In genomic region chr4:158826882-158827281, GRCh38 we compare ENCODE assay signal across 1 cellular context.
TF ChIP-seq lines count a peak whose summit lies in the region.

No MANE protein-coding gene starts in this region.

TF ChIP-seq in HepG2, 621 proteins besides CTCF, POLR2A, EP300 and RAD21 (continued from another document and continues in another):
- TF ChIP-seq FOXP4 (CRISPR knock-in tag; IDR thresholded peaks at IDR 0.05) (peak; percentile 97), ZNF367 (CRISPR knock-in tag; IDR thresholded peaks at IDR 0.05; ENCODE audit: borderline replicate concordance) (no peak), LBX2 (CRISPR knock-in tag; IDR thresholded peaks at IDR 0.05; ENCODE audit: borderline replicate concordance) (no peak), NR1H2 (CRISPR knock-in tag; IDR thresholded peaks at IDR 0.05; ENCODE audit: borderline replicate concordance, low read depth) (no peak), KAT7 (CRISPR knock-in tag; IDR thresholded peaks at IDR 0.05; ENCODE audit: borderline replicate concordance) (no peak), ZNF329 (CRISPR knock-in tag; IDR thresholded peaks at IDR 0.05; ENCODE audit: low read depth) (no peak), CHD2 (IDR thresholded peaks at IDR 0.05; ENCODE audit: low read depth, low read length) (no peak), SPEN (CRISPR knock-in tag; IDR thresholded peaks at IDR 0.05; ENCODE audit: low read depth) (0 out of 2 replicates have a peak, but pooled peaks have one; percentile 30), HIVEP1 (CRISPR knock-in tag; IDR thresholded peaks at IDR 0.05) (no peak), RBFOX2 (IDR thresholded peaks at IDR 0.05; ENCODE audit: low read depth, low read length) (no peak), ZNF740 (CRISPR knock-in tag; IDR thresholded peaks at IDR 0.05) (no peak), ZNF331 (CRISPR knock-in tag; IDR thresholded peaks at IDR 0.05) (peak; percentile 76; the same call in 1 of the 2 replicates), ZNF496 (CRISPR knock-in tag; IDR thresholded peaks at IDR 0.05; ENCODE audit: insufficient replicate concordance) (no peak), ZMYM2 (CRISPR knock-in tag; IDR thresholded peaks at IDR 0.05) (no peak), BORCS8-MEF2B (CRISPR knock-in tag; IDR thresholded peaks at IDR 0.05) (no peak), RARA (CRISPR knock-in tag; IDR thresholded peaks at IDR 0.05) (peak; percentile 78), ZNF737 (CRISPR knock-in tag; IDR thresholded peaks at IDR 0.05; ENCODE audit: borderline replicate concordance) (no peak), KLF11 (CRISPR knock-in tag; IDR thresholded peaks at IDR 0.05) (no peak), SMARCE1 (IDR thresholded peaks at IDR 0.05; ENCODE audit: borderline replicate concordance) (no peak), EZH2 (conservative IDR thresholded peaks at IDR 0.05; ENCODE audit: low read depth, low read length) (no peak), ZNF460 (CRISPR knock-in tag; IDR thresholded peaks at IDR 0.05; ENCODE audit: borderline replicate concordance) (no peak), YY1 (IDR thresholded peaks at IDR 0.05; ENCODE audit: insufficient read depth, insufficient replicate concordance, low read depth, low read length) (no peak), NR3C1 (CRISPR knock-in tag; IDR thresholded peaks at IDR 0.05) (no peak), THAP8 (CRISPR knock-in tag; IDR thresholded peaks at IDR 0.05; ENCODE audit: borderline replicate concordance) (no peak), ATF2 (CRISPR knock-in tag; IDR thresholded peaks at IDR 0.05) (peak; percentile 39; the same call in 1 of the 2 replicates), ZNF777 (CRISPR knock-in tag; IDR thresholded peaks at IDR 0.05) (no peak), ZBTB21 (CRISPR knock-in tag; IDR thresholded peaks at IDR 0.05) (no peak), HNRNPUL1 (IDR thresholded peaks at IDR 0.05; ENCODE audit: low read depth, low read length) (no peak), ZNF362 (CRISPR knock-in tag; IDR thresholded peaks at IDR 0.05; ENCODE audit: borderline replicate concordance) (no peak), ZNF180 (CRISPR knock-in tag; IDR thresholded peaks at IDR 0.05; ENCODE audit: borderline replicate concordance, low read depth) (no peak), BCL3 (CRISPR knock-in tag; IDR thresholded peaks at IDR 0.05) (no peak), MED1 (CRISPR knock-in tag; IDR thresholded peaks at IDR 0.05) (peak; percentile 98), HNF4A (CRISPR knock-in tag; IDR thresholded peaks at IDR 0.05) (peak; percentile 66), ZNF24 (IDR thresholded peaks at IDR 0.05) (no peak), PREB (CRISPR knock-in tag; IDR thresholded peaks at IDR 0.05) (no peak), CC2D1A (CRISPR knock-in tag; IDR thresholded peaks at IDR 0.05) (no peak), CREB3 (CRISPR knock-in tag; IDR thresholded peaks at IDR 0.05) (no peak), PCBP1 (IDR thresholded peaks at IDR 0.05; ENCODE audit: borderline replicate concordance, low read depth, low read length) (no peak), ZFP36 (IDR thresholded peaks at IDR 0.05; ENCODE audit: borderline replicate concordance, low read depth, low read length, partially characterized antibody) (no peak), ZNF333 (CRISPR knock-in tag; IDR thresholded peaks at IDR 0.05; ENCODE audit: borderline replicate concordance) (no peak), KIAA2018 (CRISPR knock-in tag; IDR thresholded peaks at IDR 0.05; ENCODE audit: borderline replicate concordance) (no peak), DZIP1 (CRISPR knock-in tag; IDR thresholded peaks at IDR 0.05) (no peak)
